15 cellular contexts compared by ENCODE assay signal in the genomic region with DNA sequence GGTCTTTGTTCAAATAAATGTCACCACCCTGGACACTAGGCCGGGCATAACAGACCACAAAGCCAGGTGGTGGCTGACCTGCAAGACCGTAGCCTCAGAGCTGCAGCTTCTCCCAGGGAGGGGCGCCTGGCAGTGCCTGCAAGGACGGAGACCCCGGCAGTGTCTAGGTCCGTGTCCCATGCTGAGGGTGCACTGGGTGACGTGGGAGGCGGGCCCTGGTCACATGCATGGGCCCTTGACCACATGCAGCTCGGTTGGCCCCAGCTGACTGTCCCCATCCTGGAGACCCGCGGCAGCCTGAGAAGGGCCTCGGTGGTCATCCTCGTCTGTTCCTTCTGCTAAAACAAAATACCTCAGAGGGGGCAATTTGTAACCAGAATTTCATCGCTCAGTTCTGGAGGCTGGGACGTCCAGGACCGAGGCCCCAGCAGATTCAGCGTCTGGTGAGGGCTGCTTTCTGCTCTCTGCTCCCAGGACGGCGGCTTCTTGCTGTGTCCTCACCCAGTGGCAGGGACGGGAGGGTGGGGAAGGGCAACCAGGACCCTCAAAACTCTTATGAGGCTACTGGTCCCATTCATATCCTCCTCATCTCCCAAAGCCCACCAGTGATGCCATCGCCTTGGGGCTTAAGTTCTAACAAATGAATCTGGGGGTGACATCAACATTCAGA. TPM values are rescaled to one million over a fixed set of nuclear protein-coding genes. Genes with fewer than 3 reads are reported as not detected.
DNase-seq lines count a peak whose midpoint lies in the region; ATAC-seq and TF ChIP-seq lines count a peak whose summit lies in the region.
"Had no signal": no experiment of that assay in that cellular context is flagged by ENCODE, and none has a peak within 500 bp of the region (broad histone marks: within the 10 kb centered on the region; RNA-seq: fewer than 3 reads in every experiment).

No MANE protein-coding gene starts in this region.

- TF ChIP-seq CTCF in HL-60 (IDR thresholded peaks at IDR 0.05; ENCODE audit: insufficient read depth, low read length): no peak

- no peaks in the 10 kb centered on the region for H3K9me3 Mint-ChIP-seq in activated naive CD4-positive, alpha-beta T cell treated with anti-CD3 and anti-CD28 coated beads for 36 hours
- H3K9me3 Mint-ChIP-seq in activated T-helper 17 cell treated with anti-CD3 and anti-CD28 coated beads, Interleukin-2, amount 50 U/mL, for 72 hours: no peaks in the 10 kb centered on the region
- no peaks in the 10 kb centered on the region for H3K9me3 Mint-ChIP-seq in naive thymus-derived CD4-positive, alpha-beta T cell

- no peaks in the 10 kb centered on the region for H3K36me3 Mint-ChIP-seq in activated naive CD4-positive, alpha-beta T cell treated with anti-CD3 and anti-CD28 coated beads for 36 hours (ENCODE audit: low read depth)
- H3K36me3 Mint-ChIP-seq in activated T-helper 17 cell treated with anti-CD3 and anti-CD28 coated beads, Interleukin-2, amount 50 U/mL, for 72 hours (ENCODE audit: low read depth): no peaks in the 10 kb centered on the region
- H3K36me3 Mint-ChIP-seq in naive thymus-derived CD4-positive, alpha-beta T cell: no peaks in the 10 kb centered on the region

- peaks cover 4% of the 10 kb centered on the region for H3K4me1 Mint-ChIP-seq in activated naive CD4-positive, alpha-beta T cell treated with anti-CD3 and anti-CD28 coated beads for 36 hours (ENCODE audit: low read depth)
- H3K4me1 Mint-ChIP-seq in activated T-helper 17 cell treated with anti-CD3 and anti-CD28 coated beads, Interleukin-2, amount 50 U/mL, for 72 hours: peaks cover 6% of the 10 kb centered on the region
- peaks cover 5 to 14% (median 8%) of the 10 kb centered on the region in 7 donors for H3K4me1 Mint-ChIP-seq in naive thymus-derived CD4-positive, alpha-beta T cell

- no peak overlapping the region for H3K27ac Mint-ChIP-seq in activated naive CD4-positive, alpha-beta T cell treated with anti-CD3 and anti-CD28 coated beads for 36 hours
- H3K27ac Mint-ChIP-seq in activated T-helper 17 cell treated with anti-CD3 and anti-CD28 coated beads, Interleukin-2, amount 50 U/mL, for 72 hours: no peak overlapping the region
- peak overlapping the region in 2 of 9 donors; percentile 64 to 67 for H3K27ac Mint-ChIP-seq in naive thymus-derived CD4-positive, alpha-beta T cell

- H3K27me3 ChIP-seq in HL-60 (ENCODE audit: insufficient read depth, poor library complexity, severe bottlenecking): no peaks in the 10 kb centered on the region
- H3K27me3 ChIP-seq in naive thymus-derived CD4-positive, alpha-beta T cell (ENCODE audit: control insufficient read depth in 2 of 2, insufficient read depth in 2 of 2, low read length in 2 of 2): no peaks in the 10 kb centered on the region
- H3K27me3 ChIP-seq: esophagus squamous epithelium, SJSA1 had no signal

- peaks cover 0 to 4% of the 10 kb centered on the region in 2 donors for H3K4me1 ChIP-seq in naive thymus-derived CD4-positive, alpha-beta T cell (ENCODE audit: control insufficient read depth in 2 of 2, insufficient read depth in 2 of 2, low read length in 2 of 2)
- H3K4me1 ChIP-seq: SJSA1 had no signal

- POLR2A ChIA-PET in naive thymus-derived CD4-positive, alpha-beta T cell (lab: Charles Lee): interaction anchor here (0.6 to 1.2 kb wide), 5 partner anchors 10 to 104 kb away, joined by 3 to 5 read pairs (median 4); no protein-coding TSS in a partner anchor

- H3K4me3 ChIP-seq in HL-60 (replicated peaks; ENCODE audit: insufficient read depth, low read length): no peak overlapping the region
- H3K4me3 ChIP-seq in naive thymus-derived CD4-positive, alpha-beta T cell (ENCODE audit: low read length): no peak overlapping the region
- H3K4me3 ChIP-seq: esophagus squamous epithelium, PC-9, SJSA1 had no signal

- peak overlapping the region; percentile 62 for H3K4me3 Mint-ChIP-seq in activated naive CD4-positive, alpha-beta T cell treated with anti-CD3 and anti-CD28 coated beads for 36 hours
- H3K4me3 Mint-ChIP-seq in activated T-helper 17 cell treated with anti-CD3 and anti-CD28 coated beads, Interleukin-2, amount 50 U/mL, for 72 hours: peak overlapping the region; percentile 52
- H3K4me3 Mint-ChIP-seq in naive thymus-derived CD4-positive, alpha-beta T cell: peak overlapping the region in 4 of 10 donors; percentile 62 to 79 (median 66)

- H3K27ac ChIP-seq in HL-60 (replicated peaks): peak overlapping the region; percentile 75
- H3K27ac ChIP-seq in naive thymus-derived CD4-positive, alpha-beta T cell (ENCODE audit: low read depth, low read length): peak overlapping the region; percentile 10
- H3K27ac ChIP-seq: esophagus squamous epithelium, PC-9, SJSA1 had no signal

- no peaks in the 10 kb centered on the region for H3K27me3 Mint-ChIP-seq in activated naive CD4-positive, alpha-beta T cell treated with anti-CD3 and anti-CD28 coated beads for 36 hours (ENCODE audit: low read depth)
- no peaks in the 10 kb centered on the region for H3K27me3 Mint-ChIP-seq in activated T-helper 17 cell treated with anti-CD3 and anti-CD28 coated beads, Interleukin-2, amount 50 U/mL, for 72 hours
- H3K27me3 Mint-ChIP-seq in naive thymus-derived CD4-positive, alpha-beta T cell: no peaks in the 10 kb centered on the region

- ATAC-seq in activated T-helper 17 cell treated with anti-CD3 and anti-CD28 coated beads, Interleukin-2, amount 50 U/mL, for 72 hours (replicated peaks): no peak
- ATAC-seq in naive thymus-derived CD4-positive, alpha-beta T cell: no peak
- ATAC-seq in GM21528 (IDR thresholded peaks at IDR 0.05; ENCODE audit: low FRiP score, unreplicated experiment) (no peak), HG02981 (IDR thresholded peaks at IDR 0.05; ENCODE audit: unreplicated experiment) (no peak)

- H3K36me3 ChIP-seq in naive thymus-derived CD4-positive, alpha-beta T cell (ENCODE audit: control insufficient read depth in 2 of 3, insufficient read depth in 3 of 3, low read length in 3 of 3): no peaks in the 10 kb centered on the region
- H3K36me3 ChIP-seq: esophagus squamous epithelium, SJSA1 had no signal

- no peak for DNase-seq in activated naive CD4-positive, alpha-beta T cell treated with anti-CD3 and anti-CD28 coated beads for 36 hours
- DNase-seq in activated naive CD4-positive, alpha-beta T cell (lab: John Stamatoyannopoulos, UW): no peak
- DNase-seq in HL-60 (ENCODE audit: low read depth in 1 of 2, low spot score in 1 of 2): no peak
- no peak for DNase-seq in naive thymus-derived CD4-positive, alpha-beta T cell
- DNase-seq in NOMO-1 (lab: John Stamatoyannopoulos, UW; ENCODE audit: unreplicated experiment in 2 of 2): no peak
- DNase-seq: activated CD8-positive, alpha-beta memory T cell treated with anti-CD3 and anti-CD28 coated beads, Interleukin-2, amount 50 U/mL, for 48 hours; effector CD8-positive, alpha-beta T cell; esophagus squamous epithelium; midbrain; NCI-H1436; PC-9 had no signal

- H3K9me3 ChIP-seq in naive thymus-derived CD4-positive, alpha-beta T cell (ENCODE audit: control insufficient read depth in 2 of 3, low read length in 3 of 3): no peaks in the 10 kb centered on the region
- H3K9me3 ChIP-seq: esophagus squamous epithelium, SJSA1 had no signal

- CTCF ChIA-PET in activated naive CD4-positive, alpha-beta T cell treated with anti-CD3 and anti-CD28 coated beads for 36 hours (lab: Charles Lee): interaction anchor here (1.0 to 1.2 kb wide), 2 partner anchors 10 to 18 kb away, joined by 3 read pairs; no protein-coding TSS in a partner anchor
- CTCF ChIA-PET in naive thymus-derived CD4-positive, alpha-beta T cell (lab: Charles Lee): interaction anchor here (0.6 to 1.3 kb wide), 3 partner anchors 10 to 810 kb away, joined by 3 to 4 read pairs (median 4); no protein-coding TSS in a partner anchor

- intact Hi-C loops in activated naive CD4-positive, alpha-beta T cell treated with anti-CD3 and anti-CD28 coated beads for 36 hours (cut with micrococcal nuclease): no loop called here
- intact Hi-C loops in naive thymus-derived CD4-positive, alpha-beta T cell (cut with micrococcal nuclease): loop anchor here (1.0 to 2.0 kb wide), 3 partner anchors 9 to 19 kb away; no protein-coding TSS in a partner anchor

RNA-seq across cellular contexts. Expression of a gene that starts 36.8 kb away (rescaled TPM):
- total RNA-seq in activated naive CD4-positive, alpha-beta T cell treated with anti-CD3 and anti-CD28 coated beads for 36 hours: 1 to 10 TPM; 1.5 to 2.2 TPM
- total RNA-seq in activated T-helper 17 cell treated with anti-CD3 and anti-CD28 coated beads, Interleukin-2, amount 50 U/mL, for 72 hours: 1 to 10 TPM; 1.5 to 3.1 TPM
- total RNA-seq in naive thymus-derived CD4-positive, alpha-beta T cell: 10 to 100 TPM in 4 of 5 experiments, 1 to 10 TPM in 1; 9.1 to 22.2 (median 12.1) TPM
- polyA plus RNA-seq in naive thymus-derived CD4-positive, alpha-beta T cell: 1 to 10 TPM; 1.5 to 3.6 TPM
